8 cellular contexts compared by ENCODE assay signal in the genomic region with DNA sequence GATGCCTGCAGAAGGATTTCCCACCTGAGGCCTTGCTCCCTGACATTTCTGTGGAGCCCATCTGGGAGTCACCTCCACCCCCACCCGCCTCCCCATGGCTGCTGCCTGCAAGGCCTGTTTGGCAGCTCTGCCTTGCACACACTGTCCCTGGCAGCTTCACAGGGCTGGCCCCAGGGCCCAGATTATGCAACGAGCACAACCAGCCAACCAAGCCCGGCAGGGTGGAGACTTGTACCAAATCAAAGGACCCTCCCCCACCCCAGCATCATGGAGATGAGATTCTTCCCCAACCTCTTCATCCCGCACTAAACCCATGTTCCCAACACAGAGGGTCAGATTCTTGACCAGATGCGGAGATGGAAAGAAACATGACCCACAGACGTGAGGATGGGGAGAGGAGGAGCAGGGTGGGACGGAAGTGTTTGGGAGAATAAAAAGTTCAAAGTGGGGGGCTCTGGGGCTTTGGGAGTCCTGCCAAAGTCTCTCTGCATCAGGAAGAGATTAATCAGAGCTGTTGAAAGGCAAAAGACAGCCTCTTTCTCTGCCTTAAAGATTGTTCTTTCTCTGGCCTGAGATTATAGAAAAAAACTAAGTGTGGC. TPM values are rescaled to one million over a fixed set of nuclear protein-coding genes. Genes with fewer than 3 reads are reported as not detected.
DNase-seq lines count a peak whose midpoint lies in the region; TF ChIP-seq lines count a peak whose summit lies in the region.

No MANE protein-coding gene starts in this region.

- CTCF ChIA-PET in activated naive CD4-positive, alpha-beta T cell treated with anti-CD3 and anti-CD28 coated beads for 36 hours (lab: Charles Lee) = interaction anchor here (0.7 to 4.5 kb wide), 3 partner anchors 10 to 12 kb away, joined by 3 to 29 read pairs (median 13); no protein-coding TSS in a partner anchor

- H3K27ac Mint-ChIP-seq in activated naive CD4-positive, alpha-beta T cell treated with anti-CD3 and anti-CD28 coated beads for 36 hours = peak overlapping the region; percentile 46

- no peaks in the 10 kb centered on the region for H3K27me3 Mint-ChIP-seq in activated naive CD4-positive, alpha-beta T cell treated with anti-CD3 and anti-CD28 coated beads for 36 hours (ENCODE audit: low read depth)

- H3K4me3 Mint-ChIP-seq in activated naive CD4-positive, alpha-beta T cell treated with anti-CD3 and anti-CD28 coated beads for 36 hours = no peak overlapping the region

- H3K36me3 Mint-ChIP-seq in activated naive CD4-positive, alpha-beta T cell treated with anti-CD3 and anti-CD28 coated beads for 36 hours (ENCODE audit: low read depth) = peaks cover 12% of the 10 kb centered on the region

- DNase-seq in activated naive CD4-positive, alpha-beta T cell treated with anti-CD3 and anti-CD28 coated beads for 36 hours = no peak
- DNase-seq in activated naive CD4-positive, alpha-beta T cell treated with Interleukin-2 at 50 U/mL for 16 hours = no peak
- DNase-seq in amniotic epithelial cell (ENCODE audit: low read depth) (peak; percentile 91), hippocampal formation (lab: John Stamatoyannopoulos, UW) (peak; percentile 81 to 86), NCI-H2171 treated with DMSO at 0.1 percent for 48 hours (lab: John Stamatoyannopoulos, UW) (no peak), GM10266 (ENCODE audit: extremely low spot score) (no peak)
- DNase-seq in activated CD4-positive, CD25-positive, alpha-beta regulatory T cell (lab: John Stamatoyannopoulos, UW) = no peak

- peak overlapping the region in 2 of 7 experiments; percentile 9 to 15 for H3K4me3 ChIP-seq in skin epidermis

- no peaks in the 10 kb centered on the region for H3K9me3 Mint-ChIP-seq in activated naive CD4-positive, alpha-beta T cell treated with anti-CD3 and anti-CD28 coated beads for 36 hours

- intact Hi-C loops in activated naive CD4-positive, alpha-beta T cell treated with anti-CD3 and anti-CD28 coated beads for 36 hours (cut with micrococcal nuclease) = no loop called here

- H3K4me1 Mint-ChIP-seq in activated naive CD4-positive, alpha-beta T cell treated with anti-CD3 and anti-CD28 coated beads for 36 hours (ENCODE audit: low read depth) = peaks cover 40% of the 10 kb centered on the region

- no peak for TF ChIP-seq CTCF in GM10266 (IDR thresholded peaks at IDR 0.05; ENCODE audit: control insufficient read depth, insufficient read depth, low read depth, missing control alignments)

- H3K27ac ChIP-seq in skin epidermis = peak overlapping the region in 20 of 21 experiments; percentile 34 to 98 (median 88)

RNA-seq across cellular contexts. Expression of a gene that starts 3.8 kb away (rescaled TPM):
- 100 to 1,000 TPM in 1 of 2 experiments, 10 to 100 TPM in 1; 98.5 to 107 TPM for total RNA-seq in activated naive CD4-positive, alpha-beta T cell treated with anti-CD3 and anti-CD28 coated beads for 36 hours

RNA-seq across cellular contexts. Expression of a gene that starts 11.2 kb away (rescaled TPM):
- total RNA-seq in activated naive CD4-positive, alpha-beta T cell treated with anti-CD3 and anti-CD28 coated beads for 36 hours = 10 to 100 TPM; 25.3 to 26.2 TPM

RNA-seq across cellular contexts. Expression of a gene that starts 11.5 kb away (rescaled TPM):
- 100 to 1,000 TPM; 144 to 154 TPM for total RNA-seq in activated naive CD4-positive, alpha-beta T cell treated with anti-CD3 and anti-CD28 coated beads for 36 hours

RNA-seq across cellular contexts. Expression of a gene that starts 34.8 kb away (rescaled TPM):
- not detected for total RNA-seq in activated naive CD4-positive, alpha-beta T cell treated with anti-CD3 and anti-CD28 coated beads for 36 hours

RNA-seq across cellular contexts. Expression of a gene that starts 43.1 kb away (rescaled TPM):
- total RNA-seq in activated naive CD4-positive, alpha-beta T cell treated with anti-CD3 and anti-CD28 coated beads for 36 hours = not detected

Comparison
In these comparisons a context has a peak if more than half of its experiments do, and no peak if none do; other contexts are left out.
1. DNase-seq: peak in amniotic epithelial cell (single experiment) and hippocampal formation (2 of 2); none in activated naive CD4-positive, alpha-beta T cell treated with anti-CD3 and anti-CD28 coated beads for 36 hours (single experiment), activated naive CD4-positive, alpha-beta T cell treated with Interleukin-2 at 50 U/mL for 16 hours (single experiment), NCI-H2171 treated with DMSO at 0.1 percent for 48 hours (single experiment), activated CD4-positive, CD25-positive, alpha-beta regulatory T cell (0 of 4) and GM10266 (single experiment).